9 cellular contexts compared by ENCODE assay signal in the genomic region with DNA sequence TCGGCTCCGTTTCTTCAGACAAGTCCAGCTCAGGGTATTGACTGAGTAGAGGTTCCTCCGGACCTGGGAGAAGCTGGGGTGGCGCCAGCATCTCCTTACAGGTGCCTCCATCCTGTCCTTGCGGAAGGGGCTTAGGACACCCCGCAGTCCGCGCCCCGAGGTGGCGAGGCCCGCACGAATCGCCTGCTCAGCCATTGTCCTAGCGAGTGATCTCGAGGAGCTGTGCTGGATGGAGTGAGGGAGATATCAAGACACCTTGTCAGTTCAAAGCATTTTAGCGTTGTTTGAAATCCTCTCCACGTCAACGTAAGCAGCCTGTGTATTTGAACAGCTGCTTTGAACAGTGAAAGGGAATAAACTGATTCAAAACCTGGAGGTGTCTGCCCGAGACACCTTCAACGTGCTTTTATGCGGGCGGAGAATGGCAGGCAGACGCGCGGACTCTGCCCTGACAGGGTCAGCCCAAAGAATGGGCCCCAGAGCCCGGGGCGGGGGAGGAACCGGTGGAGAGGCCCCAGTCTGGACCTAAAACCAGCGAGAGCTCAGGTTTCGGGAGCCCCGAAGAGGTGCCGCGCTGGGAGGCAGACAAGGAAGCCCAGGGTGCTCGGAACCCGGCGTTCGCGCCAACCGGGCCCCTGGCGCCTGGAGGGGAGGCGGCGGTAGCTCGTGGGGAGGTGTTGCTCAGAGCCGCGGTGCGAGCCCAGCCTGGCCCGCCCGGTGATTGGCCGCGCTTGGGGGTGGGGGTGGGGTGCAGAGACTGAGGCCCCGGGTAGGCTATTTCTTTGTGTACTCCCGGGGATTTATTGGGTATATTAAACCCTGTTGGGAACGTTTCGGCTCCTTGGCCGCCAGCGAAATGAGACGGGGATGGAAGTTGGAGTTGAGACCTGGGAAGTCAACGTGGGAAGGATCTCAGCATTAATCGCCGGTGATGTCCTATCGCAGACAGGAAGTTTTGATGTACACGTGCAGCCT. TPM values are rescaled to one million over a fixed set of nuclear protein-coding genes. Genes with fewer than 3 reads are reported as not detected.
DNase-seq lines count a peak whose midpoint lies in the region; ATAC-seq and TF ChIP-seq lines count a peak whose summit lies in the region.
"Had no signal": no experiment of that assay in that cellular context is flagged by ENCODE, and none has a peak within 500 bp of the region (broad histone marks: within the 10 kb centered on the region; RNA-seq: fewer than 3 reads in every experiment).

No MANE protein-coding gene starts in this region.

- H3K9me3 Mint-ChIP-seq in CD8-positive, alpha-beta memory T cell = peaks cover 0 to 14% (median 2%) of the 10 kb centered on the region in 5 donors
- no peaks in the 10 kb centered on the region for H3K9me3 Mint-ChIP-seq in activated naive CD8-positive, alpha-beta T cell (ENCODE audit: low read depth)

- DNase-seq in CD8-positive, alpha-beta memory T cell = no peak
- DNase-seq in RPMI8226 (no peak), HuH-7.5 (ENCODE audit: low spot score) (no peak), esophagus squamous epithelium (lab: John Stamatoyannopoulos, UW) (no peak)

- H3K27ac Mint-ChIP-seq in CD8-positive, alpha-beta memory T cell = peak overlapping the region in 2 of 8 donors; percentile 53 to 72
- no peak overlapping the region for H3K27ac Mint-ChIP-seq in activated naive CD8-positive, alpha-beta T cell

- H3K4me3 Mint-ChIP-seq in CD8-positive, alpha-beta memory T cell = peak overlapping the region in 6 of 7 donors; percentile 47 to 76 (median 60)
- H3K4me3 Mint-ChIP-seq in activated naive CD8-positive, alpha-beta T cell = peak overlapping the region; percentile 66

- intact Hi-C loops in esophagus squamous epithelium (cut with DNase I) = no loop called here

- TF ChIP-seq POLR2A in esophagus squamous epithelium (IDR thresholded peaks at IDR 0.05) = no peak

- H3K36me3 ChIP-seq in CD8-positive, alpha-beta memory T cell (ENCODE audit: insufficient read depth, low read length) = no peaks in the 10 kb centered on the region
- no peaks in the 10 kb centered on the region for H3K36me3 ChIP-seq in HUES64 (ENCODE audit: insufficient read depth, low read length)
- no peaks in the 10 kb centered on the region for H3K36me3 ChIP-seq in mesodermal cell (ENCODE audit: control insufficient read depth, insufficient read depth, low read length)
- no peaks in the 10 kb centered on the region for H3K36me3 ChIP-seq in esophagus squamous epithelium

- ATAC-seq in HG02678 (IDR thresholded peaks at IDR 0.05; ENCODE audit: unreplicated experiment) = no peak

- H3K4me1 ChIP-seq in CD8-positive, alpha-beta memory T cell (ENCODE audit: insufficient read depth, low read length) = peaks cover 34% of the 10 kb centered on the region
- H3K4me1 ChIP-seq in HUES64 (ENCODE audit: insufficient read depth, low read length) (peaks cover 46% of the 10 kb centered on the region), mesodermal cell (ENCODE audit: control insufficient read depth, insufficient read depth, low read length, poor library complexity, severe bottlenecking) (peaks cover 35% of the 10 kb centered on the region), esophagus squamous epithelium (peaks cover 43 to 70% (median 51%) of the 10 kb centered on the region in 3 donors)

- peaks cover 46 to 63% (median 60%) of the 10 kb centered on the region in 3 donors for H3K4me1 Mint-ChIP-seq in CD8-positive, alpha-beta memory T cell
- H3K4me1 Mint-ChIP-seq in activated naive CD8-positive, alpha-beta T cell (ENCODE audit: low read depth) = peaks cover 55% of the 10 kb centered on the region

- H3K4me3 ChIP-seq in CD8-positive, alpha-beta memory T cell (ENCODE audit: low read length) = no peak overlapping the region
- peak overlapping the region; percentile 42 for H3K4me3 ChIP-seq in HUES64 (ENCODE audit: low read length)
- H3K4me3 ChIP-seq in mesodermal cell (ENCODE audit: extremely low read depth, insufficient read depth, low read length, poor library complexity, severe bottlenecking) = peak overlapping the region; percentile 11
- H3K4me3 ChIP-seq in esophagus squamous epithelium = peak overlapping the region in 2 of 4 donors; percentile 7 to 31

- WGBS in HUES64 = 1% methylated on average over 62 of the region's 62 CpGs
- WGBS in mesodermal cell (ENCODE audit: insufficient coverage in 2 of 2), 2 experiments = 0 to 1% methylated on average over 40 to 43 of the region's 62 CpGs
- 4 to 15% methylated on average over 27 to 33 of the region's 62 CpGs for WGBS in esophagus squamous epithelium, 2 donors

- peaks cover 46% of the 10 kb centered on the region for H3K27me3 ChIP-seq in CD8-positive, alpha-beta memory T cell (ENCODE audit: insufficient read depth, low read length, poor library complexity, severe bottlenecking)
- peaks cover 96% of the 10 kb centered on the region for H3K27me3 ChIP-seq in HUES64 (ENCODE audit: insufficient read depth, low read length)
- H3K27me3 ChIP-seq in esophagus squamous epithelium = peaks cover 42 to 100% (median 64%) of the 10 kb centered on the region in 4 donors

- H3K9me3 ChIP-seq in CD8-positive, alpha-beta memory T cell (ENCODE audit: low read length) = no peaks in the 10 kb centered on the region
- H3K9me3 ChIP-seq in HUES64 (ENCODE audit: insufficient read depth, low read depth, low read length) = no peaks in the 10 kb centered on the region
- no peaks in the 10 kb centered on the region for H3K9me3 ChIP-seq in mesodermal cell (ENCODE audit: control insufficient read depth, low read length)
- no peaks in the 10 kb centered on the region for H3K9me3 ChIP-seq in esophagus squamous epithelium

- H3K36me3 Mint-ChIP-seq in CD8-positive, alpha-beta memory T cell = peaks cover 0 to 2% (median 0%) of the 10 kb centered on the region in 3 donors
- H3K36me3 Mint-ChIP-seq in activated naive CD8-positive, alpha-beta T cell = no peaks in the 10 kb centered on the region

- POLR2A ChIA-PET in CD8-positive, alpha-beta memory T cell (lab: Charles Lee) = no interaction called here

- peaks cover 68 to 88% of the 10 kb centered on the region in 2 donors for H3K27me3 Mint-ChIP-seq in CD8-positive, alpha-beta memory T cell
- peaks cover 50% of the 10 kb centered on the region for H3K27me3 Mint-ChIP-seq in activated naive CD8-positive, alpha-beta T cell

- H3K27ac ChIP-seq in CD8-positive, alpha-beta memory T cell (ENCODE audit: low read depth, low read length) = no peak overlapping the region
- H3K27ac ChIP-seq in HUES64 (ENCODE audit: low read depth, low read length) (no peak overlapping the region), mesodermal cell (ENCODE audit: low read depth, low read length, severe bottlenecking) (no peak overlapping the region), esophagus squamous epithelium (no peak overlapping the region)

- CTCF ChIA-PET in CD8-positive, alpha-beta memory T cell (lab: Charles Lee) = no interaction called here

- TF ChIP-seq CTCF in esophagus squamous epithelium (IDR thresholded peaks at IDR 0.05) = no peak

- H3K9ac ChIP-seq in HUES64 (ENCODE audit: low read depth, low read length) = no peak overlapping the region

RNA-seq across cellular contexts. Expression of a gene that starts 3.0 kb away (rescaled TPM):
- total RNA-seq in CD8-positive, alpha-beta memory T cell = not detected
- not detected for polyA plus RNA-seq in CD8-positive, alpha-beta memory T cell
- polyA plus RNA-seq in HUES64 (2013, experiment 1 of 2) = 7.3 TPM
- 16.2 TPM for polyA plus RNA-seq in HUES64 (2013, experiment 2 of 2)
- 5.0 TPM for polyA plus RNA-seq in mesodermal cell (2013, experiment 1 of 2)
- polyA plus RNA-seq in mesodermal cell (2013, experiment 2 of 2) = 3.8 TPM
- total RNA-seq in esophagus squamous epithelium = not detected
- total RNA-seq: glomerular endothelial cell had no signal
